In genomic region chr10:84333864-84334451, GRCh38 we compare ENCODE assay signal across 10 cellular contexts. TPM values are rescaled to one million over a fixed set of nuclear protein-coding genes. Genes with fewer than 3 reads are reported as not detected.
A peak's percentile ranks its signal among the peaks of the same experiment; 100 is the strongest.
DNase-seq lines count a peak whose midpoint lies in the region; ATAC-seq and TF ChIP-seq lines count a peak whose summit lies in the region.
"Had no signal": no experiment of that assay in that cellular context is flagged by ENCODE, and none has a peak within 500 bp of the region (broad histone marks: within the 10 kb centered on the region; RNA-seq: fewer than 3 reads in every experiment).

No MANE protein-coding gene starts in this region.

- no peaks in the 10 kb centered on the region for H3K9me3 ChIP-seq in OCI-LY3 (ENCODE audit: insufficient read depth, low read length)
- H3K9me3 ChIP-seq in SK-N-SH = no peaks in the 10 kb centered on the region
- H3K9me3 ChIP-seq in suprapubic skin = no peaks in the 10 kb centered on the region
- H3K9me3 ChIP-seq: SJSA1 had no signal

- H3K4me1 ChIP-seq in OCI-LY3 (ENCODE audit: low read length) (peaks cover 24% of the 10 kb centered on the region), SK-N-SH (ENCODE audit: control insufficient read depth in 1 of 2, insufficient read depth in 2 of 2, low read depth in 1 of 2, low read length in 1 of 2) (peaks cover 29% of the 10 kb centered on the region in 2 experiments), suprapubic skin (peaks cover 43% of the 10 kb centered on the region)

- H3K36me3 ChIP-seq in OCI-LY3 (replicated peaks; ENCODE audit: low read depth, low read length) (no peaks in the 10 kb centered on the region), SK-N-SH (replicated peaks in 1 of 2; ENCODE audit: control insufficient read depth in 1 of 2, insufficient read depth in 2 of 2, low read length in 1 of 2) (no peaks in the 10 kb centered on the region), suprapubic skin (no peaks in the 10 kb centered on the region)

- TF ChIP-seq POLR2A in suprapubic skin (IDR thresholded peaks at IDR 0.05) = no peak

- TF ChIP-seq RAD21 in SK-N-SH (IDR thresholded peaks at IDR 0.05; ENCODE audit: low read length) = no peak

- no peak overlapping the region for H2AFZ ChIP-seq in OCI-LY3 (ENCODE audit: low read depth, low read length)
- no peak overlapping the region for H2AFZ ChIP-seq in SK-N-SH (ENCODE audit: low read depth)

- H3K4me3 ChIP-seq in OCI-LY3 (ENCODE audit: low read length) (no peak overlapping the region), SK-N-SH (ENCODE audit: low read depth in 2 of 2, low read length in 1 of 2) (no peak overlapping the region), suprapubic skin (no peak overlapping the region)
- H3K4me3 ChIP-seq: SJSA1 had no signal

- POLR2A ChIA-PET in SK-N-SH (lab: Yijun Ruan, JAX) = no interaction called here

- WGBS in SK-N-SH (ENCODE audit: low lambda C conversion rate) = 94% methylated on average over 2 of the region's 2 CpGs
- 70% methylated on average over 2 of the region's 2 CpGs for WGBS in suprapubic skin

- H3K9me2 ChIP-seq in SK-N-SH = no peaks in the 10 kb centered on the region

- H3K79me2 ChIP-seq in OCI-LY3 (ENCODE audit: low read length) (peaks cover 82% of the 10 kb centered on the region), SK-N-SH (ENCODE audit: insufficient read depth) (peaks cover 98% of the 10 kb centered on the region)

- H3K27ac ChIP-seq in OCI-LY3 (ENCODE audit: low read length) = no peak overlapping the region
- H3K27ac ChIP-seq in SK-N-SH (ENCODE audit: low read depth in 2 of 2, low read length in 1 of 2) = no peak overlapping the region
- H3K27ac ChIP-seq in suprapubic skin = no peak overlapping the region
- H3K27ac ChIP-seq: SJSA1 had no signal

- peaks cover 4% of the 10 kb centered on the region for H3K36me3 Mint-ChIP-seq in natural killer cell treated with Interleukin-12 subunit alpha and Interleukin-12 subunit beta and Interleukin-15 and Interleukin-18, amount 100 ng/mL, for 72 hours

- H3K9me3 Mint-ChIP-seq in natural killer cell treated with Interleukin-12 subunit alpha and Interleukin-12 subunit beta and Interleukin-15 and Interleukin-18, amount 100 ng/mL, for 72 hours = no peaks in the 10 kb centered on the region
- H3K9me3 Mint-ChIP-seq: nephron had no signal

- no peak overlapping the region for H3K27ac Mint-ChIP-seq in natural killer cell treated with Interleukin-12 subunit alpha and Interleukin-12 subunit beta and Interleukin-15 and Interleukin-18, amount 100 ng/mL, for 72 hours

- peak overlapping the region; percentile 24; the same call in 1 of the 2 replicates for H3K4me2 ChIP-seq in OCI-LY3 (ENCODE audit: low read length)
- H3K4me2 ChIP-seq in SK-N-SH = no peak overlapping the region

- H3K27me3 ChIP-seq in OCI-LY3 (ENCODE audit: low read depth, low read length) (no peaks in the 10 kb centered on the region), SK-N-SH (ENCODE audit: insufficient read depth) (no peaks in the 10 kb centered on the region), suprapubic skin (no peaks in the 10 kb centered on the region)
- H3K27me3 ChIP-seq: SJSA1 had no signal

- ATAC-seq in GM18858 (IDR thresholded peaks at IDR 0.05; ENCODE audit: unreplicated experiment) (peak; percentile 54), HG02870 (IDR thresholded peaks at IDR 0.05; ENCODE audit: unreplicated experiment) (peak; percentile 49)
- ATAC-seq in natural killer cell treated with Interleukin-12 subunit alpha and Interleukin-12 subunit beta and Interleukin-15 and Interleukin-18, amount 100 ng/mL, for 72 hours = peak; percentile 87 to 90

- H3K9ac ChIP-seq in OCI-LY3 (ENCODE audit: low read length) = no peak overlapping the region
- no peak overlapping the region for H3K9ac ChIP-seq in SK-N-SH

- peaks cover 48% of the 10 kb centered on the region for H4K20me1 ChIP-seq in OCI-LY3 (ENCODE audit: insufficient read depth, low read length)
- peaks cover 92% of the 10 kb centered on the region for H4K20me1 ChIP-seq in SK-N-SH (ENCODE audit: insufficient read depth)

- TF ChIP-seq EP300 in SK-N-SH (IDR thresholded peaks at IDR 0.05; ENCODE audit: borderline replicate concordance in 1 of 2, low read depth in 1 of 2, low read length in 1 of 2) (no peak), suprapubic skin (IDR thresholded peaks at IDR 0.05) (no peak)

- peak overlapping the region; percentile 65 for H3K4me3 Mint-ChIP-seq in natural killer cell treated with Interleukin-12 subunit alpha and Interleukin-12 subunit beta and Interleukin-15 and Interleukin-18, amount 100 ng/mL, for 72 hours
- H3K4me3 Mint-ChIP-seq: nephron had no signal

- DNase-seq in activated T-helper 1 cell treated with Interleukin-2 at 50 U/mL for 16 hours (ENCODE audit: low read depth) (peak; percentile 45), SK-N-SH (no peak), suprapubic skin (ENCODE audit: low spot score in 2 of 2) (no peak), globus pallidus (ENCODE audit: low spot score) (no peak)
- peak; percentile 76 for DNase-seq in natural killer cell treated with Interleukin-12 subunit alpha and Interleukin-12 subunit beta and Interleukin-15 and Interleukin-18, amount 100 ng/mL, for 72 hours (ENCODE audit: low spot score)

- TF ChIP-seq CTCF in OCI-LY3 (IDR thresholded peaks at IDR 0.05; ENCODE audit: low read depth, low read length) = no peak
- no peak for TF ChIP-seq CTCF in SK-N-SH (IDR thresholded peaks at IDR 0.05)
- TF ChIP-seq CTCF in suprapubic skin (IDR thresholded peaks at IDR 0.05) = no peak

- H3F3A ChIP-seq in SK-N-SH (replicated peaks; ENCODE audit: insufficient read depth) = peaks cover 22% of the 10 kb centered on the region

- H3K4me1 Mint-ChIP-seq in natural killer cell treated with Interleukin-12 subunit alpha and Interleukin-12 subunit beta and Interleukin-15 and Interleukin-18, amount 100 ng/mL, for 72 hours (ENCODE audit: low read depth in 2 of 2) = peaks cover 37 to 54% of the 10 kb centered on the region in 2 donors

- H3K27me3 Mint-ChIP-seq in natural killer cell treated with Interleukin-12 subunit alpha and Interleukin-12 subunit beta and Interleukin-15 and Interleukin-18, amount 100 ng/mL, for 72 hours = no peaks in the 10 kb centered on the region

- CTCF ChIA-PET in SK-N-SH (lab: Yijun Ruan, JAX) = interaction anchor here (0.9 to 7.3 kb wide), 3 partner anchors 18 to 203 kb away, joined by 3 to 34 read pairs (median 3); no protein-coding TSS in a partner anchor

TF ChIP-seq in SK-N-SH, 30 proteins besides CTCF, POLR2A, EP300 and RAD21:
- TF ChIP-seq PBX3 (IDR thresholded peaks at IDR 0.05) (no peak), MAX (IDR thresholded peaks at IDR 0.05; ENCODE audit: low read depth) (no peak), SMC3 (IDR thresholded peaks at IDR 0.05; ENCODE audit: low read depth, low read length) (no peak), NRF1 (IDR thresholded peaks at IDR 0.05; ENCODE audit: low read depth, low read length) (no peak)

RNA-seq across cellular contexts. Expression of gene CCSER2, which starts 5.6 kb away (rescaled TPM):
- 100 to 1,000 TPM in 1 of 2 donors, 10 to 100 TPM in 1; 90.4 to 135 TPM for total RNA-seq in natural killer cell treated with Interleukin-12 subunit alpha and Interleukin-12 subunit beta and Interleukin-15 and Interleukin-18, amount 100 ng/mL, for 72 hours
- 8.5 and 12.2 TPM in 2 replicates for polyA plus RNA-seq in SK-N-SH (2012; rRNA removed)
- 11.3 and 13.8 TPM in 2 replicates for polyA plus RNA-seq in SK-N-SH (2012; cell fraction: cytosol; rRNA removed)
- polyA plus RNA-seq in SK-N-SH (2012; cell fraction: nucleus; rRNA removed) = 3.7 and 10.9 TPM in 2 replicates
- total RNA-seq in suprapubic skin = 10 to 100 TPM; 39.8 to 52.7 (median 47.9) TPM

Comparison
In these comparisons a context has a peak if more than half of its experiments do, and no peak if none do; other contexts are left out.
1. DNase-seq: peak in activated T-helper 1 cell treated with Interleukin-2 at 50 U/mL for 16 hours (single experiment) and natural killer cell treated with Interleukin-12 subunit alpha and Interleukin-12 subunit beta and Interleukin-15 and Interleukin-18, amount 100 ng/mL, for 72 hours (single experiment); none in SK-N-SH (single experiment), suprapubic skin (0 of 2) and globus pallidus (single experiment).
2. Peak in every context shown above with its lines, with median percentiles within 50 percentile points of each other: ATAC-seq.